Comparison of ENCODE assay signal across 20 cellular contexts in genomic region chr6:84410377-84410776, GRCh38.
"Had no signal": no experiment of that assay in that cellular context is flagged by ENCODE, and none has a peak within 500 bp of the region (broad histone marks: within the 10 kb centered on the region; RNA-seq: fewer than 3 reads in every experiment).

No MANE protein-coding gene starts in this region.

- H3K27me3 ChIP-seq: body of pancreas, gastrocnemius medialis, heart right ventricle, upper lobe of left lung had no signal

- H3K27ac ChIP-seq: body of pancreas, epithelial cell of prostate, gastrocnemius medialis, heart right ventricle, left ventricle myocardium inferior, psoas muscle, upper lobe of left lung had no signal

- H3K36me3 ChIP-seq: gastrocnemius medialis, heart right ventricle, left ventricle myocardium inferior, upper lobe of left lung had no signal

- ATAC-seq: body of pancreas, gastrocnemius medialis, heart right ventricle, psoas muscle, sciatic nerve had no signal

- H3K4me3 ChIP-seq: body of pancreas, coronary artery, gastrocnemius medialis, heart right ventricle, left ventricle myocardium inferior, psoas muscle, upper lobe of left lung had no signal

- H3K9me3 ChIP-seq: body of pancreas, gastrocnemius medialis, heart right ventricle, left ventricle myocardium inferior, psoas muscle, upper lobe of left lung had no signal

- DNase-seq: activated CD4-positive, alpha-beta T cell treated with anti-CD3 and anti-CD28 coated beads, Interleukin-2, amount 50 U/mL, for 4 hours; activated CD4-positive, CD25-positive, alpha-beta regulatory T cell treated with anti-CD3 and anti-CD28 coated beads, Interleukin-2, amount 50 U/mL, for 72 hours; activated effector memory CD4-positive, alpha-beta T cell treated with Interleukin-2 at 50 U/mL for 16 hours; activated T-cell treated with anti-CD3 and anti-CD28 coated beads, Interleukin-2, amount 50 U/mL, for 1 hour; amniotic stem cell; body of pancreas; central memory CD4-positive, alpha-beta T cell; effector memory CD4-positive, alpha-beta T cell; gastrocnemius medialis; heart right ventricle; left ventricle myocardium inferior; mesenchymal stem cell; psoas muscle; stimulated activated CD4-positive, alpha-beta T cell treated with anti-CD3 and anti-CD28 coated beads, Interleukin-2, amount 100 ng/mL, for 24 hours; stimulated activated naive CD4-positive, alpha-beta T cell; substantia nigra; upper lobe of left lung had no signal

- H3K4me1 ChIP-seq: body of pancreas, gastrocnemius medialis, heart right ventricle, left ventricle myocardium inferior, psoas muscle, upper lobe of left lung had no signal
